In genomic region chr11:69443138-69443967, GRCh38 we compare ENCODE assay signal across 8 cellular contexts. TPM values are rescaled to one million over a fixed set of nuclear protein-coding genes. Genes with fewer than 3 reads are reported as not detected.
A peak's percentile ranks its signal among the peaks of the same experiment; 100 is the strongest.
DNase-seq lines count a peak whose midpoint lies in the region; ATAC-seq, FAIRE-seq and TF ChIP-seq lines count a peak whose summit lies in the region.

No MANE protein-coding gene starts in this region.

- peak overlapping the region; percentile 36 for H3K4me3 ChIP-seq in A549

- peak; percentile 43; the same call in 1 of the 2 replicates for TF ChIP-seq POLR2A in A549 (IDR thresholded peaks at IDR 0.05; ENCODE audit: low read length)

- ATAC-seq in A549 (peak; percentile 87 to 95), GM18858 (IDR thresholded peaks at IDR 0.05; ENCODE audit: unreplicated experiment) (peak; percentile 85), HG03095 (IDR thresholded peaks at IDR 0.05; ENCODE audit: unreplicated experiment) (peak; percentile 74)

- peak overlapping the region; percentile 81 for H3K4me2 ChIP-seq in A549

- H3K4me1 ChIP-seq in A549: peaks cover 37% of the 10 kb centered on the region

- no peaks in the 10 kb centered on the region for H3K9me3 ChIP-seq in A549

- H3K27ac ChIP-seq in A549: peak overlapping the region; percentile 82 to 88

- 0 out of 5 replicates have a peak, but pooled peaks of 1 of the 2 experiments have one; percentile 17 for TF ChIP-seq RAD21 in A549 (conservative IDR thresholded peaks at IDR 0.05 in 1 of 2, IDR thresholded peaks at IDR 0.05 in 1 of 2)

- WGBS in A549 (ENCODE audit: missing lambda C conversion rate): 71% methylated on average over 36 of the region's 48 CpGs

- DNase-seq in A549 (ENCODE audit: low read depth in 1 of 2, low spot score in 1 of 2) (peak; percentile 82 to 88), NCI-H82 treated with DMSO at 0.1 percent for 48 hours (lab: John Stamatoyannopoulos, UW; ENCODE audit: unreplicated experiment) (peak; percentile 8), midbrain (lab: John Stamatoyannopoulos, UW) (peak; percentile 85)
- peak; percentile 69 for DNase-seq in activated CD8-positive, alpha-beta memory T cell treated with anti-CD3 and anti-CD28 coated beads, Interleukin-2, amount 50 U/mL, for 4 hours
- DNase-seq in stimulated activated CD8-positive, alpha-beta memory T cell treated with anti-CD3 and anti-CD28 coated beads, Interleukin-2, amount 100 ng/mL, for 1 hour (ENCODE audit: low read depth in 2 of 2): peak; percentile 20 to 37

- FAIRE-seq in A549 (lab: Jason Lieb, UNC): no peak
- peak; percentile 93 for FAIRE-seq in endometrium (lab: Jason Lieb, UNC)

- POLR2A ChIA-PET in A549 (lab: Yijun Ruan, JAX): interaction anchor here (1.0 kb wide), 1 partner anchor 146 kb away, joined by 4 read pairs; no protein-coding TSS in a partner anchor

- CTCF ChIA-PET in A549 (lab: Yijun Ruan, JAX): interaction anchor here (0.9 to 1.7 kb wide), 2 partner anchors 14 to 342 kb away, joined by 3 to 4 read pairs; no protein-coding TSS in a partner anchor

- no peak for TF ChIP-seq EP300 in A549 (IDR thresholded peaks at IDR 0.05)

- TF ChIP-seq CTCF in A549 (IDR thresholded peaks at IDR 0.05): no peak

TF ChIP-seq in A549, 52 proteins besides CTCF, POLR2A, EP300 and RAD21:
- no peak for TF ChIP-seq RNF2 (IDR thresholded peaks at IDR 0.05; ENCODE audit: borderline replicate concordance, low read depth)
- no peak for TF ChIP-seq HEYL (CRISPR knock-in tag; IDR thresholded peaks at IDR 0.05)
- TF ChIP-seq ZNF302 (CRISPR knock-in tag; IDR thresholded peaks at IDR 0.05): no peak
- TF ChIP-seq EHMT2 (IDR thresholded peaks at IDR 0.05; ENCODE audit: low read depth): no peak
- TF ChIP-seq RFX5 (IDR thresholded peaks at IDR 0.05): peak; percentile 74; the same call in 1 of the 2 replicates
- TF ChIP-seq HOXB13 (CRISPR knock-in tag; IDR thresholded peaks at IDR 0.05; ENCODE audit: low read depth): no peak
- peak in 1 of 2 experiments; percentile 51; a peak in 1 of 5 replicates for TF ChIP-seq JUN (IDR thresholded peaks at IDR 0.05)
- no peak for TF ChIP-seq TFCP2L1 (CRISPR knock-in tag; IDR thresholded peaks at IDR 0.05)
- no peak for TF ChIP-seq FOXS1 (CRISPR knock-in tag; IDR thresholded peaks at IDR 0.05)
- TF ChIP-seq HDAC2 (IDR thresholded peaks at IDR 0.05): no peak
- TF ChIP-seq PHF8 (IDR thresholded peaks at IDR 0.05; ENCODE audit: borderline replicate concordance, low read depth): no peak
- no peak for TF ChIP-seq EHF (CRISPR knock-in tag; IDR thresholded peaks at IDR 0.05)
- no peak for TF ChIP-seq HES2 (IDR thresholded peaks at IDR 0.05)
- TF ChIP-seq NR3C1 (IDR thresholded peaks at IDR 0.05): no peak
- TF ChIP-seq CEBPB (IDR thresholded peaks at IDR 0.05): no peak
- no peak for TF ChIP-seq PBX3 (IDR thresholded peaks at IDR 0.05)
- no peak for TF ChIP-seq TP53 (CRISPR knock-in tag; IDR thresholded peaks at IDR 0.05)
- no peak for TF ChIP-seq CBX2 (IDR thresholded peaks at IDR 0.05; ENCODE audit: borderline replicate concordance, low read depth)
- TF ChIP-seq ELK1 (IDR thresholded peaks at IDR 0.05; ENCODE audit: low read depth, low read length): no peak
- TF ChIP-seq RARB (CRISPR knock-in tag; IDR thresholded peaks at IDR 0.05): no peak
- TF ChIP-seq USF2 (IDR thresholded peaks at IDR 0.05): no peak
- peak; percentile 59; the same call in 1 of the 2 replicates for TF ChIP-seq MAX (IDR thresholded peaks at IDR 0.05)
- TF ChIP-seq HMGXB4 (CRISPR knock-in tag; IDR thresholded peaks at IDR 0.05; ENCODE audit: borderline replicate concordance): no peak
- TF ChIP-seq E2F6 (IDR thresholded peaks at IDR 0.05; ENCODE audit: borderline replicate concordance, low read depth): peak; percentile 56; the same call in 1 of the 2 replicates

RNA-seq across cellular contexts. Expression of gene LINC01488, which starts 38.1 kb away (rescaled TPM):
- polyA plus RNA-seq in A549 (2011; rRNA removed): not detected in 2 replicates
- 0.03 and 0.07 TPM in 2 replicates for polyA plus RNA-seq in A549 (2012; cell fraction: cytosol; rRNA removed)
- 0.19 and 0.22 TPM in 2 replicates for polyA plus RNA-seq in A549 (2012; cell fraction: nucleus; rRNA removed)
- 0.05 to 0.11 TPM (median 0.09 TPM) in 3 replicates for polyA plus RNA-seq in A549 (2017; fragmentation: RNase III; extraction: RNeasy Plus Mini Kit Qiagen cat#74134 plus additional on column Dnase treatment)
- not detected in 2 replicates for polyA minus RNA-seq in A549 (2011; rRNA and poly(A)+ RNA removed)

Comparison
In these comparisons a context has a peak if more than half of its experiments do, and no peak if none do; other contexts are left out.
1. Peak in every context shown above with its lines: DNase-seq, ATAC-seq, H3K4me3 ChIP-seq and H3K27ac ChIP-seq.
2. DNase-seq: peak in every context shown above with its lines; median percentile 85 in A549; 85 in midbrain; 69 in activated CD8-positive, alpha-beta memory T cell treated with anti-CD3 and anti-CD28 coated beads, Interleukin-2, amount 50 U/mL, for 4 hours; 28 in stimulated activated CD8-positive, alpha-beta memory T cell treated with anti-CD3 and anti-CD28 coated beads, Interleukin-2, amount 100 ng/mL, for 1 hour; 8 in NCI-H82 treated with DMSO at 0.1 percent for 48 hours.